Comparison of ENCODE assay signal across 12 cellular contexts in the genomic region with DNA sequence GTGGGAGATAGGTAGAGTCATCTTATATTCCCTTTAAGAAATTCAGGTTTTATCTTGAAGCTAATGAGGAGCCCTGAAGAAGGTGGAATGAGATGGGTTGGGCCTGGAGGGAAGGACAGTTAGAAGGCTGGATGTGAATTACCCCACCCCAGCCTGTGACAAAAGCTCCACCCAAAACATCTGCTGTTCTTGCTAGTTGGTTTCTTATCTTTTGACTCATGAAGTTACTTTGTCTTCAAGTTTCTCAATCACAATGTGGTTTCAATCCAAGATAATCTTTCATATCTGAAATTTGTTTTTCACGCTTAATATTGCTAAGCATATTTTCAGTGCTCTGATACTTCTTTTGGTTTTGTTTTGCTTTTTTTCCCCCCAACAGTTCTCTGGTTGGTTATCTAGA. TPM values are rescaled to one million over a fixed set of nuclear protein-coding genes. Genes with fewer than 3 reads are reported as not detected.
DNase-seq lines count a peak whose midpoint lies in the region; ATAC-seq lines count a peak whose summit lies in the region.
"Had no signal": no experiment of that assay in that cellular context is flagged by ENCODE, and none has a peak within 500 bp of the region (broad histone marks: within the 10 kb centered on the region; RNA-seq: fewer than 3 reads in every experiment).

No MANE protein-coding gene starts in this region.

- H3K27ac Mint-ChIP-seq in activated T-helper 17 cell treated with anti-CD3 and anti-CD28 coated beads, Interleukin-2, amount 50 U/mL, for 72 hours = no peak overlapping the region
- peak overlapping the region in 1 of 8 donors; percentile 29 for H3K27ac Mint-ChIP-seq in CD8-positive, alpha-beta memory T cell

- no peaks in the 10 kb centered on the region for H3K9me3 Mint-ChIP-seq in activated T-helper 17 cell treated with anti-CD3 and anti-CD28 coated beads, Interleukin-2, amount 50 U/mL, for 72 hours
- H3K9me3 Mint-ChIP-seq in CD8-positive, alpha-beta memory T cell = no peaks in the 10 kb centered on the region

- H3K27me3 Mint-ChIP-seq in activated T-helper 17 cell treated with anti-CD3 and anti-CD28 coated beads, Interleukin-2, amount 50 U/mL, for 72 hours = no peaks in the 10 kb centered on the region
- no peaks in the 10 kb centered on the region for H3K27me3 Mint-ChIP-seq in CD8-positive, alpha-beta memory T cell

- DNase-seq in Daoy (ENCODE audit: low read depth) (peak; percentile 14), GM19238 (ENCODE audit: insufficient read length, low spot score) (peak; percentile 22), KG1 (lab: John Stamatoyannopoulos, UW) (no peak)
- no peak for DNase-seq in CD8-positive, alpha-beta memory T cell
- no peak for DNase-seq in stimulated activated CD4-positive, alpha-beta T cell treated with anti-CD3 and anti-CD28 coated beads, Interleukin-2, amount 100 ng/mL, for 48 hours
- DNase-seq: activated CD4-positive, alpha-beta T cell treated with anti-CD3 and anti-CD28 coated beads for 1 hour; body of pancreas; NK-92 treated with Interleukin-12 subunit alpha and Interleukin-12 subunit beta, amount 100 ng/mL, for 24 hours had no signal

- peak; percentile 57 for ATAC-seq in HG03135 (IDR thresholded peaks at IDR 0.05; ENCODE audit: unreplicated experiment)
- peak; percentile 51 for ATAC-seq in activated T-helper 17 cell treated with anti-CD3 and anti-CD28 coated beads, Interleukin-2, amount 50 U/mL, for 72 hours (replicated peaks)
- no peak for ATAC-seq in HG03469 (IDR thresholded peaks at IDR 0.05; ENCODE audit: unreplicated experiment)
- ATAC-seq: body of pancreas had no signal

- CTCF ChIA-PET in CD8-positive, alpha-beta memory T cell (lab: Charles Lee) = no interaction called here

- peaks cover 5% of the 10 kb centered on the region for H3K4me1 Mint-ChIP-seq in activated T-helper 17 cell treated with anti-CD3 and anti-CD28 coated beads, Interleukin-2, amount 50 U/mL, for 72 hours
- no peaks in the 10 kb centered on the region for H3K4me1 Mint-ChIP-seq in CD8-positive, alpha-beta memory T cell

- no peak overlapping the region for H3K27ac ChIP-seq in CD8-positive, alpha-beta memory T cell (ENCODE audit: low read depth, low read length)
- H3K27ac ChIP-seq: body of pancreas, C4-2B had no signal

- H3K4me3 ChIP-seq in CD8-positive, alpha-beta memory T cell (ENCODE audit: low read length) = no peak overlapping the region
- H3K4me3 ChIP-seq: body of pancreas had no signal

- no peaks in the 10 kb centered on the region for H3K4me1 ChIP-seq in CD8-positive, alpha-beta memory T cell (ENCODE audit: insufficient read depth, low read length)
- H3K4me1 ChIP-seq: body of pancreas had no signal

- H3K4me3 Mint-ChIP-seq in activated T-helper 17 cell treated with anti-CD3 and anti-CD28 coated beads, Interleukin-2, amount 50 U/mL, for 72 hours = no peak overlapping the region
- no peak overlapping the region for H3K4me3 Mint-ChIP-seq in CD8-positive, alpha-beta memory T cell

- no peaks in the 10 kb centered on the region for H3K9me3 ChIP-seq in CD8-positive, alpha-beta memory T cell (ENCODE audit: low read length)
- H3K9me3 ChIP-seq: body of pancreas had no signal

- H3K27me3 ChIP-seq in CD8-positive, alpha-beta memory T cell (ENCODE audit: insufficient read depth, low read length, poor library complexity, severe bottlenecking) = no peaks in the 10 kb centered on the region
- H3K27me3 ChIP-seq: body of pancreas had no signal

- POLR2A ChIA-PET in CD8-positive, alpha-beta memory T cell (lab: Charles Lee) = interaction anchor here (0.9 kb wide), 1 partner anchor 14 kb away, joined by 3 read pairs; no protein-coding TSS in a partner anchor

- H3K36me3 Mint-ChIP-seq in activated T-helper 17 cell treated with anti-CD3 and anti-CD28 coated beads, Interleukin-2, amount 50 U/mL, for 72 hours (ENCODE audit: low read depth) = no peaks in the 10 kb centered on the region
- H3K36me3 Mint-ChIP-seq in CD8-positive, alpha-beta memory T cell = peaks cover 0 to 3% (median 0%) of the 10 kb centered on the region in 3 donors

- H3K36me3 ChIP-seq in CD8-positive, alpha-beta memory T cell (ENCODE audit: insufficient read depth, low read length) = no peaks in the 10 kb centered on the region

RNA-seq across cellular contexts. Expression of gene HMGB1, which starts 38.3 kb away (rescaled TPM):
- total RNA-seq in Daoy (2014; rRNA removed; shearing (Covaris generic)) = 814 and 912 TPM in 2 replicates
- total RNA-seq in activated T-helper 17 cell treated with anti-CD3 and anti-CD28 coated beads, Interleukin-2, amount 50 U/mL, for 72 hours = 100 to 1,000 TPM; 232 to 499 TPM
- total RNA-seq in CD8-positive, alpha-beta memory T cell = 100 to 1,000 TPM; 694 to 729 TPM
- 642 TPM for polyA plus RNA-seq in CD8-positive, alpha-beta memory T cell

Comparison
In these comparisons a context has a peak if more than half of its experiments do, and no peak if none do; other contexts are left out.
1. DNase-seq: peak in Daoy (single experiment) and GM19238 (single experiment); none in CD8-positive, alpha-beta memory T cell (0 of 5), KG1 (single experiment) and stimulated activated CD4-positive, alpha-beta T cell treated with anti-CD3 and anti-CD28 coated beads, Interleukin-2, amount 100 ng/mL, for 48 hours (0 of 2).